Comparison of ENCODE assay signal across 8 cellular contexts in the genomic region with DNA sequence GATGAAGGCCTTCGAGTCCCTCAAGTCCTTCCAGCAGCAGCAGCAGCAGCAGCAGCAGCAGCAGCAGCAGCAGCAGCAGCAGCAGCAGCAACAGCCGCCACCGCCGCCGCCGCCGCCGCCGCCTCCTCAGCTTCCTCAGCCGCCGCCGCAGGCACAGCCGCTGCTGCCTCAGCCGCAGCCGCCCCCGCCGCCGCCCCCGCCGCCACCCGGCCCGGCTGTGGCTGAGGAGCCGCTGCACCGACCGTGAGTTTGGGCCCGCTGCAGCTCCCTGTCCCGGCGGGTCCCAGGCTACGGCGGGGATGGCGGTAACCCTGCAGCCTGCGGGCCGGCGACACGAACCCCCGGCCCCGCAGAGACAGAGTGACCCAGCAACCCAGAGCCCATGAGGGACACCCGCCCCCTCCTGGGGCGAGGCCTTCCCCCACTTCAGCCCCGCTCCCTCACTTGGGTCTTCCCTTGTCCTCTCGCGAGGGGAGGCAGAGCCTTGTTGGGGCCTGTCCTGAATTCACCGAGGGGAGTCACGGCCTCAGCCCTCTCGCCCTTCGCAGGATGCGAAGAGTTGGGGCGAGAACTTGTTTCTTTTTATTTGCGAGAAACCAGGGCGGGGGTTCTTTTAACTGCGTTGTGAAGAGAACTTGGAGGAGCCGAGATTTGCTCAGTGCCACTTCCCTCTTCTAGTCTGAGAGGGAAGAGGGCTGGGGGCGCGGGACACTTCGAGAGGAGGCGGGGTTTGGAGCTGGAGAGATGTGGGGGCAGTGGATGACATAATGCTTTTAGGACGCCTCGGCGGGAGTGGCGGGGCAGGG. TPM values are rescaled to one million over a fixed set of nuclear protein-coding genes. Genes with fewer than 3 reads are reported as not detected.
A peak's percentile ranks its signal among the peaks of the same experiment; 100 is the strongest.
DNase-seq lines count a peak whose midpoint lies in the region; ATAC-seq, FAIRE-seq and TF ChIP-seq lines count a peak whose summit lies in the region.

No MANE protein-coding gene starts in this region.

- TF ChIP-seq CTCF in PC-9 (conservative IDR thresholded peaks at IDR 0.05) (no peak), neural crest cell (conservative IDR thresholded peaks at IDR 0.05) (no peak), thyroid gland (IDR thresholded peaks at IDR 0.05) (no peak)

- peaks cover 4% of the 10 kb centered on the region for H3K36me3 Mint-ChIP-seq in activated T-helper 17 cell treated with anti-CD3 and anti-CD28 coated beads, Interleukin-2, amount 50 U/mL, for 72 hours (ENCODE audit: low read depth)
- H3K36me3 Mint-ChIP-seq in neural crest cell (ENCODE audit: low read depth) = no peaks in the 10 kb centered on the region

- peak overlapping the region; percentile 87 for H3K27ac Mint-ChIP-seq in activated T-helper 17 cell treated with anti-CD3 and anti-CD28 coated beads, Interleukin-2, amount 50 U/mL, for 72 hours
- H3K27ac Mint-ChIP-seq in neural crest cell (ENCODE audit: unreplicated experiment) = peak overlapping the region; percentile 99

- no peaks in the 10 kb centered on the region; the same call in 1 of the 2 replicates for H4K20me1 ChIP-seq in PC-9 (ENCODE audit: insufficient read depth)

- H3F3A ChIP-seq in PC-9 (ENCODE audit: insufficient read depth, low read depth) = no peaks in the 10 kb centered on the region

- POLR2A ChIA-PET in PC-9 (lab: Charles Lee; ENCODE audit: unreplicated experiment) = interaction anchor here (0.6 kb wide), 1 partner anchor 308 kb away, joined by 16 read pairs; no protein-coding TSS in a partner anchor

- peak; percentile 12 for ATAC-seq in activated T-helper 17 cell treated with anti-CD3 and anti-CD28 coated beads, Interleukin-2, amount 50 U/mL, for 72 hours (replicated peaks)
- ATAC-seq in HG03139 (IDR thresholded peaks at IDR 0.05; ENCODE audit: unreplicated experiment) = no peak

- TF ChIP-seq POLR2A in GM15510 (IDR thresholded peaks at IDR 0.05; ENCODE audit: borderline replicate concordance, extremely low read depth, insufficient read length) (peak; percentile 57), thyroid gland (IDR thresholded peaks at IDR 0.05) (peak in 1 of 2 donors; percentile 58)

- H3K9me3 Mint-ChIP-seq in activated T-helper 17 cell treated with anti-CD3 and anti-CD28 coated beads, Interleukin-2, amount 50 U/mL, for 72 hours = no peaks in the 10 kb centered on the region
- no peaks in the 10 kb centered on the region for H3K9me3 Mint-ChIP-seq in neural crest cell

- H3K4me3 ChIP-seq in PC-9 (peak overlapping the region; percentile 87), thyroid gland (replicated peaks in 1 of 3) (peak overlapping the region; percentile 71 to 79 (median 75))

- WGBS in thyroid gland, 2 donors = 0% methylated on average over 28 of the region's 60 CpGs

- BruUV-seq in PC-9 (replicated peaks; lab: Mats Ljungman, UMichigan) = TSS peak; percentile 96

- H3K4me1 Mint-ChIP-seq in activated T-helper 17 cell treated with anti-CD3 and anti-CD28 coated beads, Interleukin-2, amount 50 U/mL, for 72 hours = peaks cover 17% of the 10 kb centered on the region
- H3K4me1 Mint-ChIP-seq in neural crest cell = peaks cover 27% of the 10 kb centered on the region

- intact Hi-C loops in PC-9 (cut with micrococcal nuclease; ENCODE audit: unreplicated experiment) (loop anchor here (1.0 to 5.0 kb wide), 2 partner anchors 10 to 882 kb away; no protein-coding TSS in a partner anchor), thyroid gland (cut with DNase I) (loop anchor here (5.0 kb wide), 1 partner anchor 217 kb away; a partner anchor contains a TSS)

- CTCF ChIA-PET in PC-9 (lab: Charles Lee) = no interaction called here

- DNase-seq in HTR-8/SVneo (ENCODE audit: insufficient read length, low spot score) (peak; percentile 74), PC-9 (peak; percentile 53 to 61), fibroblast of peridontal ligament (ENCODE audit: extremely low read depth) (peak; percentile 52), neural crest cell (ENCODE audit: low read depth, low spot score) (peak; percentile 50), thyroid gland (peak; percentile 58 to 76)

- H3K27me3 Mint-ChIP-seq in activated T-helper 17 cell treated with anti-CD3 and anti-CD28 coated beads, Interleukin-2, amount 50 U/mL, for 72 hours = no peaks in the 10 kb centered on the region
- H3K27me3 Mint-ChIP-seq in neural crest cell (ENCODE audit: low read depth) = no peaks in the 10 kb centered on the region

- H2AFZ ChIP-seq in PC-9 = peak overlapping the region; percentile 94

- no peak for FAIRE-seq in HTR-8/SVneo (lab: Jason Lieb, UNC)

- peak overlapping the region; percentile 89 for H3K4me3 Mint-ChIP-seq in activated T-helper 17 cell treated with anti-CD3 and anti-CD28 coated beads, Interleukin-2, amount 50 U/mL, for 72 hours
- peak overlapping the region; percentile 99 for H3K4me3 Mint-ChIP-seq in neural crest cell

- peaks cover 41% of the 10 kb centered on the region for H3K79me2 ChIP-seq in PC-9 (ENCODE audit: low read depth)

- H3K36me3 ChIP-seq in PC-9 (ENCODE audit: low read depth) (no peaks in the 10 kb centered on the region), thyroid gland (no peaks in the 10 kb centered on the region)

- H3K9me3 ChIP-seq in PC-9 (ENCODE audit: insufficient read depth, low read depth) (no peaks in the 10 kb centered on the region), thyroid gland (no peaks in the 10 kb centered on the region)

- H3K4me1 ChIP-seq in PC-9 (replicated peaks; ENCODE audit: insufficient read depth) (peaks cover 9% of the 10 kb centered on the region), thyroid gland (peaks cover 19 to 37% of the 10 kb centered on the region in 2 donors)

- H3K27ac ChIP-seq in PC-9 (peak overlapping the region; percentile 63), thyroid gland (peak overlapping the region; percentile 79 to 92 (median 86))

- H3K27me3 ChIP-seq in PC-9 (ENCODE audit: insufficient read depth, low read depth) = no peaks in the 10 kb centered on the region
- no peaks in the 10 kb centered on the region for H3K27me3 ChIP-seq in thyroid gland

- no peaks in the 10 kb centered on the region for H3K9me2 ChIP-seq in PC-9 (ENCODE audit: insufficient read depth)

- peak overlapping the region; percentile 90 for H3K4me2 ChIP-seq in PC-9

RNA-seq across cellular contexts. Expression of a gene that starts 0.6 kb away (rescaled TPM):
- total RNA-seq in PC-9 (2021) (69.0 and 81.7 TPM in 2 replicates), neural crest cell (72.0 and 77.7 TPM in 2 replicates), thyroid gland (100 to 1,000 TPM in 1 of 4 donors, 10 to 100 TPM in 3; 49.6 to 155 (median 83.1) TPM)
- 10 to 100 TPM; 58.2 to 63.4 TPM for total RNA-seq in activated T-helper 17 cell treated with anti-CD3 and anti-CD28 coated beads, Interleukin-2, amount 50 U/mL, for 72 hours

RNA-seq across cellular contexts. Expression of a gene that starts 0.7 kb away (rescaled TPM):
- not detected in 2 replicates for total RNA-seq in PC-9 (2021)
- total RNA-seq in activated T-helper 17 cell treated with anti-CD3 and anti-CD28 coated beads, Interleukin-2, amount 50 U/mL, for 72 hours = not detected
- total RNA-seq in neural crest cell = not detected in 2 replicates
- not detected for total RNA-seq in thyroid gland
